14 cellular contexts compared by ENCODE assay signal in genomic region chr5:57986746-57987145, GRCh38.
A peak's percentile ranks its signal among the peaks of the same experiment; 100 is the strongest.
DNase-seq lines count a peak whose midpoint lies in the region; ATAC-seq and TF ChIP-seq lines count a peak whose summit lies in the region.
"Had no signal": no experiment of that assay in that cellular context is flagged by ENCODE, and none has a peak within 500 bp of the region (broad histone marks: within the 10 kb centered on the region; RNA-seq: fewer than 3 reads in every experiment).

No MANE protein-coding gene starts in this region.

- no peak for ATAC-seq in GM21576 (IDR thresholded peaks at IDR 0.05; ENCODE audit: unreplicated experiment)
- ATAC-seq in GM21723 (IDR thresholded peaks at IDR 0.05; ENCODE audit: unreplicated experiment), result no peak
- ATAC-seq: activated CD4-positive, alpha-beta T cell treated with anti-CD3 and anti-CD28 coated beads for 36 hours; natural killer cell had no signal

- H3K27me3 Mint-ChIP-seq in brain, result no peaks in the 10 kb centered on the region

- H3K36me3 ChIP-seq in colonic mucosa, result no peaks in the 10 kb centered on the region

- H3K4me3 ChIP-seq in AG09309 (ENCODE audit: control insufficient read depth, low read depth, low read length) (no peak overlapping the region), colonic mucosa (no peak overlapping the region)

- no peak overlapping the region for H3K27ac ChIP-seq in colonic mucosa

- TF ChIP-seq CTCF in AG09309 (IDR thresholded peaks at IDR 0.05; ENCODE audit: control insufficient read depth, insufficient read depth, low read depth, low read length, missing control alignments), result no peak
- TF ChIP-seq CTCF in brain (conservative IDR thresholded peaks at IDR 0.05), result no peak
- no peak for TF ChIP-seq CTCF in colonic mucosa (IDR thresholded peaks at IDR 0.05)

- H3K27ac Mint-ChIP-seq in brain, result peak overlapping the region; percentile 33 to 93 (median 83)
- H3K27ac Mint-ChIP-seq: activated CD4-positive, alpha-beta T cell treated with anti-CD3 and anti-CD28 coated beads for 36 hours; natural killer cell had no signal

- peaks cover 46% of the 10 kb centered on the region for H3K4me1 Mint-ChIP-seq in brain
- H3K4me1 Mint-ChIP-seq: activated CD4-positive, alpha-beta T cell treated with anti-CD3 and anti-CD28 coated beads for 36 hours had no signal

- H3K27me3 ChIP-seq in colonic mucosa, result no peaks in the 10 kb centered on the region

- H3K9ac ChIP-seq in colonic mucosa (ENCODE audit: low read depth in 2 of 2, low read length in 2 of 2), result no peak overlapping the region

- no peaks in the 10 kb centered on the region for H3K9me3 Mint-ChIP-seq in brain
- H3K9me3 Mint-ChIP-seq: natural killer cell had no signal

- no peaks in the 10 kb centered on the region for H3K4me1 ChIP-seq in colonic mucosa

- H3K4me3 Mint-ChIP-seq in brain, result peak overlapping the region in 2 of 5 experiments; percentile 11 to 29
- H3K4me3 Mint-ChIP-seq: activated CD4-positive, alpha-beta T cell treated with anti-CD3 and anti-CD28 coated beads for 36 hours; natural killer cell had no signal

- no peaks in the 10 kb centered on the region for H3K9me3 ChIP-seq in colonic mucosa

- peak; percentile 33 for DNase-seq in AG09309 (ENCODE audit: low read depth)
- DNase-seq in HT1080 (ENCODE audit: low read depth), result peak; percentile 74
- peak; percentile 52 for DNase-seq in kidney glomerular epithelial cell (lab: John Stamatoyannopoulos, UW)
- no peak for DNase-seq in SIG-M5 treated with dmso at 0.1 percent for 504 hours (lab: John Stamatoyannopoulos, UW; ENCODE audit: unreplicated experiment)
- no peak for DNase-seq in colonic mucosa
- DNase-seq: activated CD4-positive, alpha-beta T cell treated with anti-CD3 and anti-CD28 coated beads for 36 hours; activated gamma-delta T cell; effector CD8-positive, alpha-beta T cell; natural killer cell; NCI-H187; SHP77 treated with DMSO at 0.1 percent for 48 hours had no signal

- intact Hi-C loops in colonic mucosa (cut with DNase I), result no loop called here

- H3K36me3 Mint-ChIP-seq in brain, result no peaks in the 10 kb centered on the region
- H3K36me3 Mint-ChIP-seq: natural killer cell had no signal

Comparison
In these comparisons a context has a peak if more than half of its experiments do, and no peak if none do; other contexts are left out.
1. DNase-seq: peak in AG09309 (single experiment), HT1080 (single experiment) and kidney glomerular epithelial cell (single experiment); none in SIG-M5 treated with dmso at 0.1 percent for 504 hours (single experiment) and colonic mucosa (single experiment).